ENCODE assay signal across 10 cellular contexts in the genomic region with DNA sequence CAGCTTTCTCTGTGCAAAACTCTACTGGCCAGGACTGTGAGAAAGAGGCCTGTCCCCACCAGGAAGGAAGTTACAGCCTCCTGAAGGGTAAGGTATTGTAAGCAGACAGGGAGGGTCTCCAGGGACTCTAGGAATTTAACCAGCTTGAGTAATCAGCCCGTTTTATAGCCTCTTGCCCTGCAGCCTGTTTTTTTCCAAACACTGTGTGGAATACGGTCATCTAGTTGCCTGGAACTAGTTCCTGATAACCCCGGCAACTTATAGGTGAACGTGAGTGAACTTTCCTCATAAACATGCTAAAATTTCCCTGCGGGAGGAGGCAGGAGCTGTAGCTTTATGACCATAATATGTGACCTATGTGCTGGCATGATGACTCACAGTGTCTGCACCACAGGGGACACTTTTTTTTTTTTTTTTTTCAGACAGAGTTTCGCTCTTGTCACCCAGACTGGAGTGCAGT.
DNase-seq lines count a peak whose midpoint lies in the region; ATAC-seq and TF ChIP-seq lines count a peak whose summit lies in the region.
"Had no signal": no experiment of that assay in that cellular context is flagged by ENCODE, and none has a peak within 500 bp of the region (broad histone marks: within the 10 kb centered on the region; RNA-seq: fewer than 3 reads in every experiment).

No MANE protein-coding gene starts in this region.

- no peak overlapping the region for H3K18ac ChIP-seq in neuronal stem cell (ENCODE audit: low read length)

- in situ Hi-C loops in astrocyte of the spinal cord (cut with HindIII; ENCODE audit: low sequenced_read_pairs): no loop called here

- no peak overlapping the region for H2BK120ac ChIP-seq in neuronal stem cell (ENCODE audit: low read depth, low read length)

- no peak overlapping the region for H4K8ac ChIP-seq in neuronal stem cell (ENCODE audit: low read depth, low read length)

- intact Hi-C loops in mucosa of descending colon (cut with DNase I, micrococcal nuclease): no loop called here

- no peak overlapping the region for H2BK5ac ChIP-seq in neuronal stem cell (ENCODE audit: low read length)

- ATAC-seq in mucosa of descending colon: peak; percentile 97
- ATAC-seq: T-cell had no signal

- TF ChIP-seq CTCF in astrocyte of the spinal cord (IDR thresholded peaks at IDR 0.05; ENCODE audit: low read depth, low read length) (no peak), mucosa of descending colon (IDR thresholded peaks at IDR 0.05) (no peak)

- no peak overlapping the region for H4K91ac ChIP-seq in neuronal stem cell (ENCODE audit: low read depth, low read length, poor library complexity)

- H2AFZ ChIP-seq in neuronal stem cell (ENCODE audit: low read length): no peak overlapping the region

- DNase-seq in GM04504 (ENCODE audit: low read depth) (peak; percentile 7), HT-29 (ENCODE audit: low spot score) (peak; percentile 35), astrocyte of the spinal cord (ENCODE audit: low read depth, low spot score) (peak; percentile 28), mucosa of descending colon (peak in 1 of 3 donors; percentile 72), NCI-H2196 treated with DMSO at 0.1 percent for 48 hours (lab: John Stamatoyannopoulos, UW; ENCODE audit: unreplicated experiment) (no peak), mucosa of gallbladder (ENCODE audit: low spot score) (no peak), neuronal stem cell (ENCODE audit: low spot score) (no peak)
- no peak for DNase-seq in activated effector memory CD4-positive, alpha-beta T cell treated with anti-CD3 and anti-CD28 coated beads, Interleukin-2, amount 50 U/mL, for 16 hours
- DNase-seq: T-cell had no signal

- no peaks in the 10 kb centered on the region for H3K27me3 ChIP-seq in neuronal stem cell (ENCODE audit: control insufficient read depth in 3 of 3, insufficient read depth in 3 of 3, low read depth in 1 of 3, low read length in 3 of 3)

- no peak overlapping the region for H3K14ac ChIP-seq in neuronal stem cell (ENCODE audit: low read length)

- no peaks in the 10 kb centered on the region for H3K79me1 ChIP-seq in neuronal stem cell (ENCODE audit: low read depth, low read length)

- no peak overlapping the region for H2BK15ac ChIP-seq in neuronal stem cell (ENCODE audit: low read length)

- no peak overlapping the region for H3K4ac ChIP-seq in neuronal stem cell (ENCODE audit: low read length)

- H3K36me3 ChIP-seq in mucosa of descending colon (ENCODE audit: low read depth) (no peaks in the 10 kb centered on the region), neuronal stem cell (replicated peaks in 1 of 2; ENCODE audit: control insufficient read depth in 2 of 2, insufficient read depth in 2 of 2, low read length in 2 of 2) (no peaks in the 10 kb centered on the region)

- H3K4me1 ChIP-seq in mucosa of descending colon (ENCODE audit: low read depth) (no peaks in the 10 kb centered on the region), neuronal stem cell (ENCODE audit: control insufficient read depth in 2 of 2, insufficient read depth in 1 of 2, low read depth in 1 of 2, low read length in 2 of 2) (no peaks in the 10 kb centered on the region)

- H3K9ac ChIP-seq in neuronal stem cell (ENCODE audit: low read depth, low read length, poor library complexity): no peak overlapping the region

- H3K9me3 ChIP-seq in mucosa of descending colon: no peaks in the 10 kb centered on the region
- no peaks in the 10 kb centered on the region for H3K9me3 ChIP-seq in neuronal stem cell (replicated peaks in 1 of 2; ENCODE audit: control insufficient read depth in 2 of 2, insufficient read depth in 1 of 2, low read depth in 1 of 2, low read length in 2 of 2)

- no peak overlapping the region for H3K4me3 ChIP-seq in astrocyte of the spinal cord (ENCODE audit: low read depth, low read length)
- no peak overlapping the region for H3K4me3 ChIP-seq in mucosa of descending colon
- no peak overlapping the region for H3K4me3 ChIP-seq in neuronal stem cell (ENCODE audit: low read length in 2 of 2)
- H3K4me3 ChIP-seq: lung had no signal

- no peak overlapping the region for H3K4me2 ChIP-seq in neuronal stem cell (ENCODE audit: insufficient read depth, low read length, poor library complexity, severe bottlenecking)

- no peak overlapping the region for H3K27ac ChIP-seq in neuronal stem cell (replicated peaks; ENCODE audit: low read length)

- no peak overlapping the region for H3K23ac ChIP-seq in neuronal stem cell (ENCODE audit: low read depth, low read length, poor library complexity)

- no peak overlapping the region for H2AK5ac ChIP-seq in neuronal stem cell (ENCODE audit: low read depth, low read length)

- no peak overlapping the region for H2BK12ac ChIP-seq in neuronal stem cell (ENCODE audit: low read length)

- no CpG with 5 or more reads among the region's 6 CpGs for WGBS in neuronal stem cell (ENCODE audit: extremely low coverage in 2 of 2, insufficient read length in 2 of 2, insufficient replicate concordance in 1 of 2), 2 donors

Comparison
In these comparisons a context has a peak if more than half of its experiments do, and no peak if none do; other contexts are left out.
1. DNase-seq: peak in GM04504 (single experiment), HT-29 (single experiment) and astrocyte of the spinal cord (single experiment); none in NCI-H2196 treated with DMSO at 0.1 percent for 48 hours (single experiment), activated effector memory CD4-positive, alpha-beta T cell treated with anti-CD3 and anti-CD28 coated beads, Interleukin-2, amount 50 U/mL, for 16 hours (single experiment), mucosa of gallbladder (single experiment) and neuronal stem cell (single experiment).